Comparison of ENCODE assay signal across 2 cellular contexts in the genomic region with DNA sequence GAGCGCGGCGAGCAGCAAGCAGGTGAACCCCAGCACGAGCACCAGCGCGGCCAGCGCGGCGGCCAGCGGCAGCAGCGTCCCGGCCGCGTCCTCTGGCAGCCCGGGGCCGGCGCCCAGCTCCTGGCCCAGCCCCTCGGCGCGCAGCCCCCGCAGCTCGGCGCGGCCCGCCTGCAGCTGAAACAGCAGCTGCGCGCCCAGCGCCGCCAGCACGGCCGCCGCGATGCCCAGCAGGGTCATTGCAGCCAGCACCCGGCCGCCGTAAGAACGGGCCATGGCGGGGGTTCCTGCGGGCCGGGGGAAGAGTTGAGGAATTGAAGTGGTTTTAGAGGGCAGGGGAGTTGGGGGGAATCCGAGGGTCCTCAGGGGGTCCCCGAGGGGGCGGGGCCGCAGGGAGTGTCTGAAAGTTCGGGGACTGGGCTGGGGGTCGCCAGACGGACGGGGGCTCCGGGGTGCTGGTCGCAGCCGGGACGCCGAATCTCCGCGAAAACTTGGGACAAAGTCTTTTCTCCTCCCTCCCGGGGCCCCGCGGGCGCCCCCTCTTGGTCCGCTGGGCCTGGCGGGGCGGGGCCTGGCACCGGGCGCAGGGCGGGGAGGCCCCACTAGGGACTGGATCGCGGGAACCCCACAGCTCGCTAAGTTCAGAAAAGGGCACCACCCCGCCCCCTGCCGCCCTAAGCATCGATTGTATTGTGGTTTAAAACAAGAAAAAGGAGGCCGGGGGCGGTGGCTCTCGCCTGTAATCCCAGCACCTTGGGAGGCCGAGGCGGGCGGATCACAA.
TF ChIP-seq lines count a peak whose summit lies in the region.

A gene (minus strand): TSS at position 479 of the 778 bp plus-strand sequence. CDS start 206 bp downstream, at position 273.

TF ChIP-seq in endothelial cell of umbilical vein, 7 proteins besides CTCF, POLR2A, EP300 and RAD21:
- TF ChIP-seq, protein P1, sequence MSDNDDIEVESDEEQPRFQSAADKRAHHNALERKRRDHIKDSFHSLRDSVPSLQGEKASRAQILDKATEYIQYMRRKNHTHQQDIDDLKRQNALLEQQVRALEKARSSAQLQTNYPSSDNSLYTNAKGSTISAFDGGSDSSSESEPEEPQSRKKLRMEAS (IDR thresholded peaks at IDR 0.05; ENCODE audit: insufficient read depth, insufficient read length): no peak
- no peak for TF ChIP-seq GATA2 (IDR thresholded peaks at IDR 0.05; ENCODE audit: insufficient read depth, insufficient read length, low read depth, low read length)
- TF ChIP-seq POLR2AphosphoS5 (IDR thresholded peaks at IDR 0.05; ENCODE audit: insufficient read depth, low read depth, low read length): no peak
- TF ChIP-seq MYC (IDR thresholded peaks at IDR 0.05; ENCODE audit: low read depth, low read length): no peak
- no peak for TF ChIP-seq FOS (IDR thresholded peaks at IDR 0.05; ENCODE audit: borderline replicate concordance, insufficient read depth, low read length)
- no peak for TF ChIP-seq EZH2 (IDR thresholded peaks at IDR 0.05; ENCODE audit: borderline replicate concordance, low read depth, low read length, severe bottlenecking)
- TF ChIP-seq JUN (IDR thresholded peaks at IDR 0.05; ENCODE audit: borderline replicate concordance, insufficient read depth, insufficient read length, low read depth): no peak
TF ChIP-seq in endothelial cell of umbilical vein: peak in this region for 0.

TF ChIP-seq in neural cell, 6 proteins besides CTCF, POLR2A, EP300 and RAD21:
- TF ChIP-seq, protein P2, sequence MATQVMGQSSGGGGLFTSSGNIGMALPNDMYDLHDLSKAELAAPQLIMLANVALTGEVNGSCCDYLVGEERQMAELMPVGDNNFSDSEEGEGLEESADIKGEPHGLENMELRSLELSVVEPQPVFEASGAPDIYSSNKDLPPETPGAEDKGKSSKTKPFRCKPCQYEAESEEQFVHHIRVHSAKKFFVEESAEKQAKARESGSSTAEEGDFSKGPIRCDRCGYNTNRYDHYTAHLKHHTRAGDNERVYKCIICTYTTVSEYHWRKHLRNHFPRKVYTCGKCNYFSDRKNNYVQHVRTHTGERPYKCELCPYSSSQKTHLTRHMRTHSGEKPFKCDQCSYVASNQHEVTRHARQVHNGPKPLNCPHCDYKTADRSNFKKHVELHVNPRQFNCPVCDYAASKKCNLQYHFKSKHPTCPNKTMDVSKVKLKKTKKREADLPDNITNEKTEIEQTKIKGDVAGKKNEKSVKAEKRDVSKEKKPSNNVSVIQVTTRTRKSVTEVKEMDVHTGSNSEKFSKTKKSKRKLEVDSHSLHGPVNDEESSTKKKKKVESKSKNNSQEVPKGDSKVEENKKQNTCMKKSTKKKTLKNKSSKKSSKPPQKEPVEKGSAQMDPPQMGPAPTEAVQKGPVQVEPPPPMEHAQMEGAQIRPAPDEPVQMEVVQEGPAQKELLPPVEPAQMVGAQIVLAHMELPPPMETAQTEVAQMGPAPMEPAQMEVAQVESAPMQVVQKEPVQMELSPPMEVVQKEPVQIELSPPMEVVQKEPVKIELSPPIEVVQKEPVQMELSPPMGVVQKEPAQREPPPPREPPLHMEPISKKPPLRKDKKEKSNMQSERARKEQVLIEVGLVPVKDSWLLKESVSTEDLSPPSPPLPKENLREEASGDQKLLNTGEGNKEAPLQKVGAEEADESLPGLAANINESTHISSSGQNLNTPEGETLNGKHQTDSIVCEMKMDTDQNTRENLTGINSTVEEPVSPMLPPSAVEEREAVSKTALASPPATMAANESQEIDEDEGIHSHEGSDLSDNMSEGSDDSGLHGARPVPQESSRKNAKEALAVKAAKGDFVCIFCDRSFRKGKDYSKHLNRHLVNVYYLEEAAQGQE (IDR thresholded peaks at IDR 0.05; ENCODE audit: borderline replicate concordance): no peak
- TF ChIP-seq EZH2 (IDR thresholded peaks at IDR 0.05; ENCODE audit: borderline replicate concordance, insufficient read depth, low read length, poor library complexity, severe bottlenecking) (no peak), SMC3 (conservative IDR thresholded peaks at IDR 0.05; ENCODE audit: poor library complexity) (no peak), POLR2AphosphoS5 (IDR thresholded peaks at IDR 0.05) (no peak), TAF1 (IDR thresholded peaks at IDR 0.05; ENCODE audit: low read depth) (no peak), MXI1 (conservative IDR thresholded peaks at IDR 0.05; ENCODE audit: poor library complexity, severe bottlenecking) (no peak)
TF ChIP-seq in neural cell: peak in this region for 0.
